In genomic region chr1:17520473-17521319, GRCh38 we compare ENCODE assay signal across 29 cellular contexts. TPM values are rescaled to one million over a fixed set of nuclear protein-coding genes. Genes with fewer than 3 reads are reported as not detected.
A peak's percentile ranks its signal among the peaks of the same experiment; 100 is the strongest.
DNase-seq lines count a peak whose midpoint lies in the region; ATAC-seq, FAIRE-seq and TF ChIP-seq lines count a peak whose summit lies in the region.
"Had no signal": no experiment of that assay in that cellular context is flagged by ENCODE, and none has a peak within 500 bp of the region (broad histone marks: within the 10 kb centered on the region; RNA-seq: fewer than 3 reads in every experiment).

No MANE protein-coding gene starts in this region.

- peak overlapping the region; percentile 32; the same call in 1 of the 2 replicates for H3K4me2 ChIP-seq in GM23338
- peak overlapping the region; percentile 56 for H3K4me2 ChIP-seq in keratinocyte (ENCODE audit: control insufficient read depth, extremely low read depth, insufficient read depth, low read depth, low read length)

- no peaks in the 10 kb centered on the region for H3K9me1 ChIP-seq in keratinocyte (ENCODE audit: control insufficient read depth, extremely low read depth, insufficient read depth, low read length)

- H3K27me3 ChIP-seq in GM23338 (ENCODE audit: insufficient read depth) (no peaks in the 10 kb centered on the region), keratinocyte (ENCODE audit: control insufficient read depth, extremely low read depth, insufficient read depth, low read length) (no peaks in the 10 kb centered on the region), rectal smooth muscle tissue (ENCODE audit: control insufficient read depth, insufficient read depth, low read length) (no peaks in the 10 kb centered on the region)
- H3K27me3 ChIP-seq in CD8-positive, alpha-beta memory T cell (ENCODE audit: insufficient read depth, low read length, poor library complexity, severe bottlenecking): no peaks in the 10 kb centered on the region
- H3K27me3 ChIP-seq: ovary, thyroid gland had no signal

- 0 out of 2 replicates have a peak overlapping the region, but pooled peaks have one; percentile 39 for H3K27ac ChIP-seq in GM23338 (ENCODE audit: low read depth)
- H3K27ac ChIP-seq in keratinocyte (ENCODE audit: control insufficient read depth, insufficient read depth, low read length): no peak overlapping the region
- H3K27ac ChIP-seq in rectal smooth muscle tissue (ENCODE audit: low read depth, low read length): no peak overlapping the region
- no peak overlapping the region for H3K27ac ChIP-seq in CD8-positive, alpha-beta memory T cell (ENCODE audit: low read depth, low read length)
- H3K27ac ChIP-seq: ovary, thyroid gland had no signal

- FAIRE-seq in keratinocyte (lab: Jason Lieb, UNC) (no peak), frontal cortex (lab: Jason Lieb, UNC) (no peak)
- FAIRE-seq: endometrium had no signal

- intact Hi-C loops in MCF 10A (cut with micrococcal nuclease): no loop called here
- intact Hi-C loops in Right ventricle myocardium inferior (cut with DNase I): no loop called here

- no TSS peak for BruUV-seq in MCF 10A (replicated peaks; lab: Mats Ljungman, UMichigan)

- no peaks in the 10 kb centered on the region for H3K36me3 ChIP-seq in GM23338 (ENCODE audit: insufficient read depth)
- no peaks in the 10 kb centered on the region for H3K36me3 ChIP-seq in keratinocyte (ENCODE audit: control insufficient read depth in 2 of 2, extremely low read depth in 1 of 2, insufficient read depth in 2 of 2, low read length in 2 of 2)
- no peaks in the 10 kb centered on the region for H3K36me3 ChIP-seq in rectal smooth muscle tissue (ENCODE audit: control insufficient read depth, insufficient read depth, low read length)
- no peaks in the 10 kb centered on the region for H3K36me3 ChIP-seq in CD8-positive, alpha-beta memory T cell (ENCODE audit: insufficient read depth, low read length)
- H3K36me3 ChIP-seq: ovary, thyroid gland had no signal

- H4K20me1 ChIP-seq in GM23338 (replicated peaks; ENCODE audit: insufficient read depth): no peaks in the 10 kb centered on the region
- no peaks in the 10 kb centered on the region for H4K20me1 ChIP-seq in keratinocyte (ENCODE audit: control insufficient read depth, extremely low read depth, insufficient read depth, low read length)

- no peak overlapping the region for H3K4me3 Mint-ChIP-seq in GM23338
- peak overlapping the region; percentile 16 for H3K4me3 Mint-ChIP-seq in MCF 10A (ENCODE audit: unreplicated experiment)
- no peak overlapping the region for H3K4me3 Mint-ChIP-seq in CD8-positive, alpha-beta memory T cell
- H3K4me3 Mint-ChIP-seq: activated naive CD4-positive, alpha-beta T cell treated with anti-CD3 and anti-CD28 coated beads, Interleukin-2, amount 10 ng/mL, durations not matched to agents 7 days and 5 days; activated T-helper 1 cell treated with anti-CD3 and anti-CD28 coated beads, Interleukin-12 subunit alpha, Interleukin-12 subunit beta, Interleukin-2, Interleukin-4 antibody, amounts not matched to agents 30 ng/mL and 10 ng/mL and 1 ng/mL, durations not matched to agents 14 hours and 24 hours and 36 hours; CD4-positive, alpha-beta memory T cell; dendritic cell treated with granulocyte-macrophage colony-stimulating factor and Interleukin-4, amounts not matched to agents 40 ng/mL and 50 ng/mL, for 4 days; naive thymus-derived CD8-positive, alpha-beta T cell had no signal

- no peaks in the 10 kb centered on the region for H3K36me3 Mint-ChIP-seq in GM23338 (ENCODE audit: low read depth)
- no peaks in the 10 kb centered on the region for H3K36me3 Mint-ChIP-seq in MCF 10A (ENCODE audit: insufficient read depth, unreplicated experiment)
- no peaks in the 10 kb centered on the region for H3K36me3 Mint-ChIP-seq in CD8-positive, alpha-beta memory T cell
- H3K36me3 Mint-ChIP-seq: activated naive CD4-positive, alpha-beta T cell treated with anti-CD3 and anti-CD28 coated beads, Interleukin-2, amount 10 ng/mL, durations not matched to agents 7 days and 5 days; CD4-positive, alpha-beta memory T cell; naive thymus-derived CD8-positive, alpha-beta T cell had no signal

- POLR2A ChIA-PET in MCF 10A (lab: Yijun Ruan, JAX): interaction anchor here (0.6 to 1.5 kb wide), 2 partner anchors 13 to 242 kb away, joined by 3 to 4 read pairs; no protein-coding TSS in a partner anchor
- POLR2A ChIA-PET in CD8-positive, alpha-beta memory T cell (lab: Charles Lee): no interaction called here

- DNase-seq in GM23338 (ENCODE audit: low spot score) (no peak), MCF 10A (ENCODE audit: unreplicated experiment) (no peak), keratinocyte (ENCODE audit: low read depth, low spot score) (no peak), frontal cortex (ENCODE audit: low spot score in 2 of 2) (no peak), Right ventricle myocardium inferior (ENCODE audit: missing footprints) (no peak), KG1 (lab: John Stamatoyannopoulos, UW) (no peak)
- DNase-seq in CD8-positive, alpha-beta memory T cell: no peak
- DNase-seq: activated CD4-positive, alpha-beta T cell treated with anti-CD3 and anti-CD28 coated beads, Interleukin-2, amount 50 U/mL, for 4 hours; activated naive CD4-positive, alpha-beta T cell treated with anti-CD3 and anti-CD28 coated beads, Interleukin-2, amount 10 ng/mL, durations not matched to agents 7 days and 5 days; amniotic stem cell; CD4-positive, alpha-beta memory T cell; glutamatergic neuron; mesenchymal stem cell; naive thymus-derived CD8-positive, alpha-beta T cell; NCI-H1105; NCI-H2081 treated with DMSO at 0.1 percent for 48 hours; NCI-H345; NCI-H774; ovary; SHP77; stimulated activated CD4-positive, alpha-beta T cell treated with anti-CD3 and anti-CD28 coated beads, Interleukin-4, amount 100 ng/mL, for 4 hours; stimulated activated naive CD4-positive, alpha-beta T cell; SW 1271; T1000 had no signal

- TF ChIP-seq CTCF in GM23338 (conservative IDR thresholded peaks at IDR 0.05; ENCODE audit: low read depth in 2 of 2) (no peak), MCF 10A (IDR thresholded peaks at IDR 0.05; ENCODE audit: unreplicated experiment) (no peak), keratinocyte (optimal IDR thresholded peaks at IDR 0.05 in 1 of 3, IDR thresholded peaks at IDR 0.05 in 1 of 3, conservative IDR thresholded peaks at IDR 0.05 in 1 of 3; ENCODE audit: extremely low read depth in 1 of 3, insufficient read depth in 2 of 3, low read length in 3 of 3) (no peak)

- H3K4me1 Mint-ChIP-seq in GM23338 (peaks cover 44% of the 10 kb centered on the region), MCF 10A (ENCODE audit: insufficient read depth, unreplicated experiment) (peaks cover 8% of the 10 kb centered on the region)
- H3K4me1 Mint-ChIP-seq in CD8-positive, alpha-beta memory T cell: no peaks in the 10 kb centered on the region
- H3K4me1 Mint-ChIP-seq: activated naive CD4-positive, alpha-beta T cell treated with anti-CD3 and anti-CD28 coated beads, Interleukin-2, amount 10 ng/mL, durations not matched to agents 7 days and 5 days; CD4-positive, alpha-beta memory T cell; naive thymus-derived CD8-positive, alpha-beta T cell had no signal

- peaks cover 14% of the 10 kb centered on the region for H3K27me3 Mint-ChIP-seq in GM23338 (ENCODE audit: insufficient read depth, low read depth, poor library complexity)
- no peaks in the 10 kb centered on the region for H3K27me3 Mint-ChIP-seq in MCF 10A (ENCODE audit: insufficient read depth, unreplicated experiment)
- H3K27me3 Mint-ChIP-seq in CD8-positive, alpha-beta memory T cell: peaks cover 16 to 53% of the 10 kb centered on the region in 2 donors

- H3K79me2 ChIP-seq in GM23338 (replicated peaks; ENCODE audit: insufficient read depth) (no peaks in the 10 kb centered on the region), keratinocyte (ENCODE audit: control insufficient read depth, insufficient read depth, low read length) (no peaks in the 10 kb centered on the region)

- H3K9ac ChIP-seq in keratinocyte (ENCODE audit: control insufficient read depth, extremely low read depth, insufficient read depth, low read length): peak overlapping the region; percentile 15
- no peak overlapping the region for H3K9ac ChIP-seq in rectal smooth muscle tissue (ENCODE audit: low read length)

- H3K27ac Mint-ChIP-seq in GM23338: no peak overlapping the region; the same call in 1 of the 2 replicates
- peak overlapping the region; percentile 33 for H3K27ac Mint-ChIP-seq in MCF 10A (ENCODE audit: low read depth, unreplicated experiment)
- H3K27ac Mint-ChIP-seq in CD8-positive, alpha-beta memory T cell: no peak overlapping the region
- H3K27ac Mint-ChIP-seq: activated naive CD4-positive, alpha-beta T cell treated with anti-CD3 and anti-CD28 coated beads, Interleukin-2, amount 10 ng/mL, durations not matched to agents 7 days and 5 days; activated T-helper 1 cell treated with anti-CD3 and anti-CD28 coated beads, Interleukin-12 subunit alpha, Interleukin-12 subunit beta, Interleukin-2, Interleukin-4 antibody, amounts not matched to agents 30 ng/mL and 10 ng/mL and 1 ng/mL, durations not matched to agents 14 hours and 24 hours and 36 hours; CD4-positive, alpha-beta memory T cell; dendritic cell treated with granulocyte-macrophage colony-stimulating factor and Interleukin-4, amounts not matched to agents 40 ng/mL and 50 ng/mL, for 4 days; naive thymus-derived CD8-positive, alpha-beta T cell had no signal

- CTCF ChIA-PET in MCF 10A (lab: Yijun Ruan, JAX): interaction anchor here (1.5 to 2.7 kb wide), 2 partner anchors 19 to 86 kb away, joined by 3 to 7 read pairs; no protein-coding TSS in a partner anchor
- CTCF ChIA-PET in CD8-positive, alpha-beta memory T cell (lab: Charles Lee): no interaction called here

- ATAC-seq in GM23338: no peak
- no peak for ATAC-seq in Right ventricle myocardium inferior
- ATAC-seq: naive thymus-derived CD8-positive, alpha-beta T cell had no signal

- dilution Hi-C loops in keratinocyte (cut with MboI; ENCODE audit: extremely low pct_ligation_motif_present, low sequenced_read_pairs): no loop called here

- no peaks in the 10 kb centered on the region for H3K9me2 ChIP-seq in GM23338 (ENCODE audit: insufficient read depth)

- H3K9me3 Mint-ChIP-seq in GM23338 (no peaks in the 10 kb centered on the region), MCF 10A (ENCODE audit: unreplicated experiment) (no peaks in the 10 kb centered on the region)
- no peaks in the 10 kb centered on the region for H3K9me3 Mint-ChIP-seq in CD8-positive, alpha-beta memory T cell
- H3K9me3 Mint-ChIP-seq: activated naive CD4-positive, alpha-beta T cell treated with anti-CD3 and anti-CD28 coated beads, Interleukin-2, amount 10 ng/mL, durations not matched to agents 7 days and 5 days; activated T-helper 1 cell treated with anti-CD3 and anti-CD28 coated beads, Interleukin-12 subunit alpha, Interleukin-12 subunit beta, Interleukin-2, Interleukin-4 antibody, amounts not matched to agents 30 ng/mL and 10 ng/mL and 1 ng/mL, durations not matched to agents 14 hours and 24 hours and 36 hours; dendritic cell treated with granulocyte-macrophage colony-stimulating factor and Interleukin-4, amounts not matched to agents 40 ng/mL and 50 ng/mL, for 4 days; naive thymus-derived CD8-positive, alpha-beta T cell had no signal

- H3K4me1 ChIP-seq in GM23338 (ENCODE audit: insufficient read depth) (peaks cover 37% of the 10 kb centered on the region), keratinocyte (ENCODE audit: control insufficient read depth, extremely low read depth, insufficient read depth, low read length) (peaks cover 14% of the 10 kb centered on the region), rectal smooth muscle tissue (ENCODE audit: control insufficient read depth, insufficient read depth, low read length) (no peaks in the 10 kb centered on the region)
- no peaks in the 10 kb centered on the region for H3K4me1 ChIP-seq in CD8-positive, alpha-beta memory T cell (ENCODE audit: insufficient read depth, low read length)

- H3K9me3 ChIP-seq in keratinocyte (ENCODE audit: control insufficient read depth, low read depth, low read length): no peaks in the 10 kb centered on the region
- no peaks in the 10 kb centered on the region for H3K9me3 ChIP-seq in CD8-positive, alpha-beta memory T cell (ENCODE audit: low read length)
- H3K9me3 ChIP-seq: ovary, thyroid gland had no signal

- peaks cover 17% of the 10 kb centered on the region; the same call in 1 of the 2 replicates for H3F3A ChIP-seq in GM23338 (replicated peaks; ENCODE audit: low read depth)

- peak overlapping the region; percentile 81 for H2AFZ ChIP-seq in GM23338
- H2AFZ ChIP-seq in keratinocyte (ENCODE audit: control insufficient read depth, low read length): peak overlapping the region; percentile 57

- H3K4me3 ChIP-seq in GM23338 (no peak overlapping the region), keratinocyte (ENCODE audit: control insufficient read depth in 2 of 3, extremely low read depth in 1 of 3, insufficient read depth in 2 of 3, low read depth in 1 of 3, low read length in 3 of 3) (peak overlapping the region; percentile 31 to 48 (median 39)), rectal smooth muscle tissue (ENCODE audit: low read length) (peak overlapping the region; percentile 36)
- no peak overlapping the region for H3K4me3 ChIP-seq in CD8-positive, alpha-beta memory T cell (ENCODE audit: low read length)
- H3K4me3 ChIP-seq: ovary, thyroid gland had no signal

RNA-seq across cellular contexts. Expression of gene ARHGEF10L, which starts 18.8 kb away (rescaled TPM):
- total RNA-seq in GM23338 (2014; rRNA removed; shearing (Covaris generic)): 37.9 and 46.8 TPM in 2 replicates
- polyA plus RNA-seq in GM23338 (2016; fragmentation: Nextera tagmentation; extraction: Ambion mirVana): 12.1 and 13.4 TPM in 2 replicates
- 5.0 and 12.2 TPM in 2 replicates for total RNA-seq in MCF 10A (2022)
- 2.4 to 5.1 TPM (median 2.8 TPM) in 3 replicates for polyA plus RNA-seq in keratinocyte
- 7.3 TPM for polyA plus RNA-seq in keratinocyte (2011; ENCODE audit: low read depth)
- 2.2 and 4.3 TPM in 2 replicates for polyA plus RNA-seq in keratinocyte (2011; cell fraction: cytosol; rRNA removed)
- 6.9 and 9.2 TPM in 2 replicates for polyA plus RNA-seq in keratinocyte (2011; cell fraction: nucleus; rRNA removed)
- 3.7 and 23.1 TPM in 2 replicates for polyA plus RNA-seq in keratinocyte (2012; ENCODE audit: low replicate concordance)
- polyA minus RNA-seq in keratinocyte: 6.2 to 11.5 TPM (median 9.0 TPM) in 3 replicates
- 8.6 TPM for polyA minus RNA-seq in keratinocyte (2011; cell fraction: cytosol; rRNA and poly(A)+ RNA removed)
- polyA minus RNA-seq in keratinocyte (2011; cell fraction: nucleus; rRNA and poly(A)+ RNA removed): 13.2 and 16.2 TPM in 2 replicates
- total RNA-seq in CD8-positive, alpha-beta memory T cell: under 1 TPM; 0.24 to 0.26 TPM
- polyA plus RNA-seq in CD8-positive, alpha-beta memory T cell: not detected
- total RNA-seq in frontal cortex: 25.7 TPM
- total RNA-seq in Right ventricle myocardium inferior: 59.9 TPM
- total RNA-seq: activated T-helper 1 cell treated with anti-CD3 and anti-CD28 coated beads, Interleukin-12 subunit alpha, Interleukin-12 subunit beta, Interleukin-2, Interleukin-4 antibody, amounts not matched to agents 30 ng/mL and 10 ng/mL and 1 ng/mL, durations not matched to agents 14 hours and 24 hours and 36 hours had no signal
- polyA plus RNA-seq: CD4-positive, alpha-beta memory T cell; naive thymus-derived CD8-positive, alpha-beta T cell had no signal

Comparison
In these comparisons a context has a peak if more than half of its experiments do, and no peak if none do; other contexts are left out.
1. H3K4me3 ChIP-seq: peak in keratinocyte (3 of 3) and rectal smooth muscle tissue (single experiment); none in GM23338 (single experiment) and CD8-positive, alpha-beta memory T cell (single experiment).